17 cellular contexts compared by ENCODE assay signal in the genomic region with DNA sequence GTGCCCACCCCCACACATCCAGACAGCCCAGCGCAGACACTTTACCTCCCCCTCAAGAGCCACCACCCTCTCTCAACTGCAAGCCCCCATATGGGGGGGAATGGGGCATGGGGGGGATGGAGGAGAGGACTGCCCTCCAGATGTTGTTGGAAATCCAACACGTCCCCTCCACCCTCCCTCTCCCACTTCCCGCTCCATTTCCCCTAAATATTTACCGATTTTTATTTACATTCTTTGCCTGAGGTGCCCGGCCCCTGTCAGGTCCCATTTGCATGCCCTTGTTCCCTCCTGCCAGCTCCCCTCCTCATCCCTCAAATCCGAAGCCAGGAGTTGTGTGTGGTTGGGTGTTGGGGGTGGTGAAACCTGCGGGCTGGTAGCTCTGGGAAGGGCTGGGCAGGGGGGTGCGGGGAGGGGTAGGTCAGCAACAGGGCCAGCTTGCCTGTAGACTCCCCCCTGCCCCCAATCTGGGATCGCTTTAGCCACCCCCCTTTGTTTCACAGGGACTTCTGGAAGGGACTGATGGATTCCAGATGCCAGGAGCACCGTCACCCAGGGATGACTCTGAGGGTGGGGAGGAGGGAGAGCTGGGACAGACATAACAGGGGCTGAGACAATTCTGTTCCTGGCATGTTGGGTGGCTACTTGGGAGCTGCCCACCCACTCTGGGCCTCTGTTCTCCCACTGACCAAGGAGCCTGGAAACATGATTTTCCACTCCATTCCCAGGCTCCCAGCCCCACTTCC. TPM values are rescaled to one million over a fixed set of nuclear protein-coding genes. Genes with fewer than 3 reads are reported as not detected.
DNase-seq lines count a peak whose midpoint lies in the region; ATAC-seq, FAIRE-seq and TF ChIP-seq lines count a peak whose summit lies in the region.
"Had no signal": no experiment of that assay in that cellular context is flagged by ENCODE, and none has a peak within 500 bp of the region (broad histone marks: within the 10 kb centered on the region; RNA-seq: fewer than 3 reads in every experiment).

No MANE protein-coding gene starts in this region.

- H4K91ac ChIP-seq in H1 (replicated peaks; ENCODE audit: insufficient read length, low read length), result no peak overlapping the region

- DNase-seq in NCI-H526 (lab: John Stamatoyannopoulos, UW) (peak; percentile 13 to 55), H1 (ENCODE audit: low read depth in 1 of 2, low spot score in 2 of 2) (no peak), neural crest cell (ENCODE audit: low read depth, low spot score) (no peak), Karpas-422 (no peak)
- DNase-seq: MM.1S, NCI-H2029, NCI-H2171 treated with DMSO at 0.1 percent for 48 hours, SIG-M5, SW 1271 had no signal

- H3K27me3 ChIP-seq in BLaER1 (peaks cover 16% of the 10 kb centered on the region; the same call in 1 of the 2 replicates), H1 (replicated peaks in 1 of 4; ENCODE audit: control insufficient read depth in 3 of 4, extremely low read depth in 1 of 4, insufficient read depth in 3 of 4, low read length in 3 of 4) (no peaks in the 10 kb centered on the region), Karpas-422 (ENCODE audit: low read length) (no peaks in the 10 kb centered on the region)

- CTCF ChIA-PET in H1 (lab: Charles Lee; ENCODE audit: partially characterized antibody), result interaction anchor here (0.5 to 12.0 kb wide), 13 partner anchors 9 to 109 kb away, joined by 3 to 111 read pairs (median 3); no protein-coding TSS in a partner anchor

- H3K4me2 ChIP-seq in BLaER1, result peak overlapping the region; percentile 56; the same call in 1 of the 2 replicates
- no peak overlapping the region for H3K4me2 ChIP-seq in H1 (ENCODE audit: insufficient read depth in 1 of 2, low read depth in 2 of 2, low read length in 2 of 2)
- H3K4me2 ChIP-seq in Karpas-422 (ENCODE audit: low read depth, low read length, poor library complexity, severe bottlenecking), result no peak overlapping the region
- H3K4me2 ChIP-seq: KMS-11 had no signal

- H3K23me2 ChIP-seq in H1 (ENCODE audit: low read depth, low read length), result 0 out of 2 replicates have a peak, but pooled peaks cover 1% of the 10 kb centered on the region

- ATAC-seq in HG03520 (IDR thresholded peaks at IDR 0.05; ENCODE audit: unreplicated experiment), result no peak
- ATAC-seq in HG03175 (IDR thresholded peaks at IDR 0.05; ENCODE audit: unreplicated experiment), result no peak
- no peak for ATAC-seq in GM18861 (IDR thresholded peaks at IDR 0.05; ENCODE audit: unreplicated experiment)

- H3K79me1 ChIP-seq in H1 (ENCODE audit: low read depth, low read length), result no peaks in the 10 kb centered on the region; the same call in 1 of the 2 replicates

- H2AFZ ChIP-seq in H1 (ENCODE audit: low read length), result no peak overlapping the region
- no peak overlapping the region for H2AFZ ChIP-seq in Karpas-422 (ENCODE audit: low read length)

- FAIRE-seq in H1 (lab: Jason Lieb, UNC), result no peak

- no peak for TF ChIP-seq POLR2A in H1 (IDR thresholded peaks at IDR 0.05; ENCODE audit: control extremely low read depth in 1 of 2, low read depth in 2 of 2, low read length in 2 of 2)

- no peak overlapping the region for H3K14ac ChIP-seq in H1 (ENCODE audit: insufficient read length)

- H2BK120ac ChIP-seq in H1 (replicated peaks; ENCODE audit: low read depth, low read length), result no peak overlapping the region

- H3K36me3 Mint-ChIP-seq in neural crest cell (ENCODE audit: low read depth), result no peaks in the 10 kb centered on the region

- no peak overlapping the region for H2BK15ac ChIP-seq in H1 (ENCODE audit: low read length)

- no peak overlapping the region for H2BK12ac ChIP-seq in H1 (ENCODE audit: low read depth, low read length)

- H3K4ac ChIP-seq in H1 (replicated peaks; ENCODE audit: insufficient read length, low read depth, low read length), result no peak overlapping the region

- no peak overlapping the region for H3K4me3 Mint-ChIP-seq in neural crest cell
- H3K4me3 Mint-ChIP-seq: B cell had no signal

- POLR2A ChIA-PET in H1 (lab: Charles Lee; ENCODE audit: partially characterized antibody), result interaction anchor here (0.6 to 1.2 kb wide), 3 partner anchors 9 to 17 kb away, joined by 3 read pairs; no protein-coding TSS in a partner anchor

- no peak overlapping the region for H3K27ac ChIP-seq in BLaER1
- no peak overlapping the region for H3K27ac ChIP-seq in H1 (ENCODE audit: low read depth, low read length)
- H3K27ac ChIP-seq in Karpas-422 (ENCODE audit: low read length), result no peak overlapping the region
- H3K27ac ChIP-seq: HL-60, KMS-11 had no signal

- H4K20me1 ChIP-seq in BLaER1, result no peaks in the 10 kb centered on the region
- peaks cover 0 to under 1% of the 10 kb centered on the region in 2 experiments for H4K20me1 ChIP-seq in H1 (replicated peaks in 1 of 2; ENCODE audit: control insufficient read depth in 1 of 2, insufficient read depth in 2 of 2, low read length in 2 of 2)
- no peaks in the 10 kb centered on the region for H4K20me1 ChIP-seq in Karpas-422 (ENCODE audit: insufficient read depth, low read depth, low read length)

- TF ChIP-seq RAD21 in H1 (IDR thresholded peaks at IDR 0.05 in 1 of 2, conservative IDR thresholded peaks at IDR 0.05 in 1 of 2; ENCODE audit: low read depth in 2 of 2, low read length in 2 of 2), result no peak

- no peak overlapping the region for H3K18ac ChIP-seq in H1 (ENCODE audit: extremely low read depth, low read length)

- H3K9me3 Mint-ChIP-seq in neural crest cell, result no peaks in the 10 kb centered on the region

- H3K79me2 ChIP-seq in H1 (ENCODE audit: control insufficient read depth in 1 of 2, insufficient read depth in 2 of 2, low read length in 2 of 2) (no peaks in the 10 kb centered on the region), Karpas-422 (ENCODE audit: low read length) (no peaks in the 10 kb centered on the region)

- TF ChIP-seq EP300 in H1 (IDR thresholded peaks at IDR 0.05; ENCODE audit: borderline replicate concordance in 1 of 2, low read depth in 2 of 2, low read length in 2 of 2), result no peak

- no peak overlapping the region for H4K8ac ChIP-seq in H1 (ENCODE audit: extremely low read depth, insufficient read depth, low read length)

- H3K9me3 ChIP-seq in BLaER1 (no peaks in the 10 kb centered on the region), H1 (ENCODE audit: insufficient read depth in 2 of 2, low read depth in 1 of 2, low read length in 1 of 2) (no peaks in the 10 kb centered on the region), Karpas-422 (ENCODE audit: low read length) (no peaks in the 10 kb centered on the region)
- H3K9me3 ChIP-seq: HAP-1 had no signal

- 0 out of 2 replicates have a peak overlapping the region, but pooled peaks have one; percentile 16 for H2AK5ac ChIP-seq in H1 (ENCODE audit: low read depth, low read length)

- H3K4me1 ChIP-seq in BLaER1 (peaks cover 38% of the 10 kb centered on the region), H1 (replicated peaks in 1 of 4; ENCODE audit: control insufficient read depth in 3 of 4, insufficient read depth in 4 of 4, low read length in 3 of 4) (peaks cover 0 to 21% (median 3%) of the 10 kb centered on the region in 4 experiments; a peak in 4 of 7 replicates), Karpas-422 (ENCODE audit: low read length) (no peaks in the 10 kb centered on the region)
- H3K4me1 ChIP-seq: HAP-1 had no signal

- H3K4me3 ChIP-seq in BLaER1 (no peak overlapping the region), H1 (ENCODE audit: extremely low read depth in 1 of 4, insufficient read depth in 2 of 4, low read depth in 3 of 4, low read length in 4 of 4) (no peak overlapping the region), Karpas-422 (ENCODE audit: low read length) (no peak overlapping the region)
- H3K4me3 ChIP-seq: HAP-1 had no signal

- H3K56ac ChIP-seq in H1 (replicated peaks; ENCODE audit: insufficient read length, low read depth, low read length), result no peak overlapping the region

- peaks cover 3% of the 10 kb centered on the region for H3K27me3 Mint-ChIP-seq in neural crest cell (ENCODE audit: low read depth)

- H3K4me1 Mint-ChIP-seq in neural crest cell, result peaks cover 82% of the 10 kb centered on the region
- H3K4me1 Mint-ChIP-seq: B cell had no signal

- H3K36me3 ChIP-seq in BLaER1, result no peaks in the 10 kb centered on the region
- no peaks in the 10 kb centered on the region for H3K36me3 ChIP-seq in H1 (ENCODE audit: control insufficient read depth in 2 of 4, insufficient read depth in 4 of 4, low read length in 3 of 4)
- no peaks in the 10 kb centered on the region for H3K36me3 ChIP-seq in Karpas-422 (ENCODE audit: insufficient read depth, low read length)
- H3K36me3 ChIP-seq: HAP-1 had no signal

- H3K27ac Mint-ChIP-seq in neural crest cell (ENCODE audit: unreplicated experiment), result peak overlapping the region; percentile 100
- H3K27ac Mint-ChIP-seq: B cell had no signal

- no peak overlapping the region for H4K5ac ChIP-seq in H1 (ENCODE audit: insufficient read length, low read depth, low read length)

- H2BK5ac ChIP-seq in H1 (ENCODE audit: low read depth, low read length), result no peak overlapping the region

- H3K9ac ChIP-seq in BLaER1 (no peak overlapping the region), H1 (replicated peaks in 1 of 4; ENCODE audit: extremely low read depth in 1 of 4, low read depth in 3 of 4, low read length in 3 of 4) (no peak overlapping the region), Karpas-422 (ENCODE audit: low read length) (no peak overlapping the region)
- H3K9ac ChIP-seq: KMS-11 had no signal

- no peaks in the 10 kb centered on the region for H3K9me2 ChIP-seq in Karpas-422 (replicated peaks; ENCODE audit: insufficient read depth, low read length)

- WGBS in H1 (ENCODE audit: extremely low coverage in 1 of 2, insufficient coverage in 1 of 2, insufficient read length in 1 of 2, insufficient replicate concordance in 2 of 2, low coverage in 1 of 2, low lambda C conversion rate in 2 of 2, missing lambda C conversion rate in 1 of 2), 2 experiments, result 69 to 100% methylated on average over 2 to 8 of the region's 10 CpGs

- no peak overlapping the region for H3K23ac ChIP-seq in H1 (ENCODE audit: insufficient read length)

- no peak for TF ChIP-seq CTCF in H1 (IDR thresholded peaks at IDR 0.05; ENCODE audit: control extremely low read depth in 1 of 3, insufficient read depth in 1 of 3, low read depth in 1 of 3, low read length in 3 of 3)
- TF ChIP-seq CTCF in neural crest cell (conservative IDR thresholded peaks at IDR 0.05), result no peak

- no peak overlapping the region for H2BK20ac ChIP-seq in H1 (ENCODE audit: low read length)

RNA-seq across cellular contexts. Expression of a gene that starts 39.7 kb away (rescaled TPM):
- 8.1 TPM in 2 replicates for total RNA-seq in H1 (2021; fragmentation: NEBNext Ultra II Directional; extraction: Animal tissue kit (Norgen Biotek cat#: 25700))
- polyA plus RNA-seq in H1 (2011; rRNA removed), result 10.3 and 19.4 TPM in 2 replicates
- 13.8 TPM for polyA plus RNA-seq in H1 (2011; cell fraction: cytosol; rRNA removed)
- polyA plus RNA-seq in H1 (2011; cell fraction: nucleus; rRNA removed), result 13.1 TPM
- 5.7 to 12.2 TPM (median 10.3 TPM) in 4 replicates for polyA plus RNA-seq in H1 (2012, experiment 1 of 2)
- polyA plus RNA-seq in H1 (2012, experiment 2 of 2), result 8.0 TPM
- 13.1 TPM for polyA plus RNA-seq in H1 (2013, experiment 1 of 2)
- 13.5 TPM for polyA plus RNA-seq in H1 (2013, experiment 2 of 2)
- 4.4 and 5.9 TPM in 2 replicates for polyA minus RNA-seq in H1 (2011; rRNA and poly(A)+ RNA removed)
- polyA minus RNA-seq in H1 (2011; cell fraction: cytosol; rRNA and poly(A)+ RNA removed), result 4.4 TPM
- 5.5 TPM for polyA minus RNA-seq in H1 (2011; cell fraction: nucleus; rRNA and poly(A)+ RNA removed)
- 322 and 334 TPM in 2 replicates for total RNA-seq in neural crest cell
- 0.07 TPM in 1 of 2 replicates, not detected in the other for total RNA-seq in Karpas-422 (2014; rRNA removed; shearing (Covaris generic); ENCODE audit: low replicate concordance)

RNA-seq across cellular contexts. Expression of a gene that starts 40.7 kb away (rescaled TPM):
- total RNA-seq in H1 (2021; fragmentation: NEBNext Ultra II Directional; extraction: Animal tissue kit (Norgen Biotek cat#: 25700)), result 386 and 401 TPM in 2 replicates
- polyA plus RNA-seq in H1 (2011; rRNA removed), result 419 and 597 TPM in 2 replicates
- 510 TPM for polyA plus RNA-seq in H1 (2011; cell fraction: cytosol; rRNA removed)
- 402 TPM for polyA plus RNA-seq in H1 (2011; cell fraction: nucleus; rRNA removed)
- 394 to 508 TPM (median 469 TPM) in 4 replicates for polyA plus RNA-seq in H1 (2012, experiment 1 of 2)
- 401 TPM for polyA plus RNA-seq in H1 (2012, experiment 2 of 2)
- polyA plus RNA-seq in H1 (2013, experiment 1 of 2), result 170 TPM
- 179 TPM for polyA plus RNA-seq in H1 (2013, experiment 2 of 2)
- 690 and 757 TPM in 2 replicates for polyA minus RNA-seq in H1 (2011; rRNA and poly(A)+ RNA removed)
- 130 TPM for polyA minus RNA-seq in H1 (2011; cell fraction: cytosol; rRNA and poly(A)+ RNA removed)
- 90.2 TPM for polyA minus RNA-seq in H1 (2011; cell fraction: nucleus; rRNA and poly(A)+ RNA removed)
- total RNA-seq in neural crest cell, result 248 and 256 TPM in 2 replicates
- total RNA-seq in Karpas-422 (2014; rRNA removed; shearing (Covaris generic); ENCODE audit: low replicate concordance), result 91.5 and 130 TPM in 2 replicates

Comparison
In these comparisons a context has a peak if more than half of its experiments do, and no peak if none do; other contexts are left out.
1. DNase-seq: peak in NCI-H526 (2 of 2); none in H1 (0 of 2), neural crest cell (single experiment) and Karpas-422 (single experiment).
2. RNA of a gene that starts 39.7 kb away (total RNA-seq): 322 to 334 TPM in neural crest cell; 8.1 TPM in H1 and 0.07 TPM in Karpas-422; every median in the first group is over 10 times any median in the second.